6 cellular contexts compared by ENCODE assay signal in the genomic region with DNA sequence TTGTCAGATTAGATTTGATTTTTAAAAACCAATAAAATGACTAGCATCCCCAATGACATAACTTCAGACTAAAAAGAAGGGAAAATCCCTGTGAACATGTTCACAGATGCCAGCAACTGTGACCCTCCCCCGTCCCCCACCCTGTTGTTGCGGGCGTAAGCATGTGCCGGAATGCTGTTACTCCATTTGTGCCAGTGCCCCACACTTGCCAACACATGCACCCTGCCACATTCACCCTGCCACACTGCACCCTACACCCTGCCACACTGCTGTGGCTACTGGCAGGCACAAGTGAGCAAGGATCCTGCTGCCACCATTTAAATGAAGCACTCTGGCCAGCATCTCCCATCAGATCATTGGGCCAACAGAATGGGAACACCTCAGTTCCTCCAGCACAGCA.
"Had no signal": no experiment of that assay in that cellular context is flagged by ENCODE, and none has a peak within 500 bp of the region (broad histone marks: within the 10 kb centered on the region; RNA-seq: fewer than 3 reads in every experiment).

No MANE protein-coding gene starts in this region.

- ATAC-seq: HepG2, K562 had no signal

- H3K4me3 Mint-ChIP-seq: IgD-negative memory B cell had no signal

- H3K27ac ChIP-seq: HL-60 had no signal

- H3K4me3 ChIP-seq: K562 had no signal

- DNase-seq: KBM-7, KG1 had no signal

- H3K27ac Mint-ChIP-seq: IgD-negative memory B cell had no signal

- H3K4me1 Mint-ChIP-seq: IgD-negative memory B cell had no signal
